19 cellular contexts compared by ENCODE assay signal in the genomic region with DNA sequence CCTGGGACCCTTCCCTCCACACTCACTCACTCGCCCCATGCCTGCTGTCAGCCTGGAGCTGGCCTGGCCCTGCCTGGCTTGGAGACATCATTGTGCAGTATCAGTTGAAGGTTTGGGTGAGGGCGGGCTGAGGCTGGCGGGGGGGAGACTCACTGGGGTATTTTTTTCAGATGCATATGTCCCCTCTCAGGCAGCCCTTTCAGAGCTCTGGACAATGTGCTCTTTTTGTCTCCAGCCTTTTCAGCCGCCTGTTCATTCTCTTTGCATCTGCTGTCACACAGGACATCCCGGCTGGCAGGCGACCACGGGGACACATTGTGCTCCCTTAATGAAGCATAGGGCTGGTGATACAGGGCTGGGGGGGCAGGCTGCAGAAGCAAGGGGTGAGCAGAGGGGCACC. TPM values are rescaled to one million over a fixed set of nuclear protein-coding genes. Genes with fewer than 3 reads are reported as not detected.
DNase-seq lines count a peak whose midpoint lies in the region; ATAC-seq lines count a peak whose summit lies in the region.
"Had no signal": no experiment of that assay in that cellular context is flagged by ENCODE, and none has a peak within 500 bp of the region (broad histone marks: within the 10 kb centered on the region; RNA-seq: fewer than 3 reads in every experiment).

No MANE protein-coding gene starts in this region.

- H3K27me3 Mint-ChIP-seq in T-helper 17 cell: no peaks in the 10 kb centered on the region

- ATAC-seq in T-helper 17 cell (no peak), HG02678 (IDR thresholded peaks at IDR 0.05; ENCODE audit: unreplicated experiment) (no peak), GM21526 (IDR thresholded peaks at IDR 0.05; ENCODE audit: low FRiP score, unreplicated experiment) (no peak)
- ATAC-seq: K562 had no signal

- H3K79me1 ChIP-seq in trophoblast cell (ENCODE audit: low read length): peaks cover 23% of the 10 kb centered on the region

- no peak overlapping the region for H4K8ac ChIP-seq in trophoblast cell (ENCODE audit: low read depth, low read length)

- peak overlapping the region; percentile 77 for H4K91ac ChIP-seq in trophoblast cell (ENCODE audit: low read depth, low read length)

- no peak overlapping the region for H3K9ac ChIP-seq in trophoblast cell (ENCODE audit: low read length)
- H3K9ac ChIP-seq: SK-N-SH had no signal

- H2AFZ ChIP-seq in trophoblast cell (ENCODE audit: insufficient read depth, low read length, poor library complexity): no peak overlapping the region

- no peak overlapping the region for H3K23ac ChIP-seq in trophoblast cell (ENCODE audit: low read length)

- H3K4me2 ChIP-seq in trophoblast cell (ENCODE audit: low read length): no peak overlapping the region
- H3K4me2 ChIP-seq: SK-N-SH had no signal

- H3K36me3 Mint-ChIP-seq in T-helper 17 cell (ENCODE audit: low read depth): peaks cover 5% of the 10 kb centered on the region

- no CpG with 5 or more reads among the region's 7 CpGs for WGBS in trophoblast cell (ENCODE audit: extremely low coverage, insufficient coverage, insufficient read length)

- no peak overlapping the region for H2AK5ac ChIP-seq in trophoblast cell (ENCODE audit: low read length)

- H2BK5ac ChIP-seq in trophoblast cell (ENCODE audit: low read depth, low read length, poor library complexity): peak overlapping the region; percentile 47

- peaks cover 40% of the 10 kb centered on the region for H3K4me1 Mint-ChIP-seq in T-helper 17 cell

- peaks cover 8 to 19% of the 10 kb centered on the region in 2 experiments for H3K4me1 ChIP-seq in trophoblast cell (ENCODE audit: control insufficient read depth in 1 of 2, insufficient read depth in 2 of 2, low read length in 2 of 2)

- no peak overlapping the region for H3K4ac ChIP-seq in trophoblast cell (ENCODE audit: low read depth, low read length)

- H3K27me3 ChIP-seq in trophoblast cell (ENCODE audit: insufficient read depth, low read length): no peaks in the 10 kb centered on the region

- no peak overlapping the region for H3K4me3 ChIP-seq in trophoblast cell (ENCODE audit: low read depth, low read length)
- H3K4me3 ChIP-seq: K562 had no signal

- H4K12ac ChIP-seq in trophoblast cell (ENCODE audit: low read depth, low read length): no peak overlapping the region

- H3K27ac ChIP-seq in trophoblast cell (ENCODE audit: low read depth, low read length): no peak overlapping the region
- H3K27ac ChIP-seq: C4-2B had no signal

- peak overlapping the region; percentile 48 for H2BK120ac ChIP-seq in trophoblast cell (ENCODE audit: insufficient read depth, low read length, poor library complexity)

- no peaks in the 10 kb centered on the region for H3K36me3 ChIP-seq in trophoblast cell (ENCODE audit: control insufficient read depth in 1 of 2, insufficient read depth in 2 of 2, low read length in 2 of 2)

- no peaks in the 10 kb centered on the region for H3K9me3 ChIP-seq in T-helper 17 cell (ENCODE audit: control insufficient read depth, low read length, poor library complexity, severe bottlenecking)
- peaks cover 2% of the 10 kb centered on the region for H3K9me3 ChIP-seq in trophoblast cell (ENCODE audit: insufficient read depth, low read depth, low read length)
- H3K9me3 ChIP-seq: SK-N-SH had no signal

- peak overlapping the region; percentile 61 for H2BK12ac ChIP-seq in trophoblast cell (ENCODE audit: low read length)

- H3K4me3 Mint-ChIP-seq in T-helper 17 cell: no peak overlapping the region

- H3K14ac ChIP-seq in trophoblast cell (ENCODE audit: low read length): peak overlapping the region; percentile 63

- H3K18ac ChIP-seq in trophoblast cell (ENCODE audit: low read length): peak overlapping the region; percentile 67

- H3K27ac Mint-ChIP-seq in T-helper 17 cell: peak overlapping the region; percentile 75

- peaks cover 2% of the 10 kb centered on the region for H3K79me2 ChIP-seq in trophoblast cell (ENCODE audit: control insufficient read depth, insufficient read depth, low read length, poor library complexity)

- DNase-seq in ELF-1 (ENCODE audit: low read depth, low spot score): peak; percentile 62
- no peak for DNase-seq in T-helper 17 cell
- DNase-seq in medulla oblongata (ENCODE audit: extremely low spot score): peak; percentile 46
- no peak for DNase-seq in trophoblast cell
- no peak for DNase-seq in DMS153 (lab: John Stamatoyannopoulos, UW)
- DNase-seq in AML-193 (lab: John Stamatoyannopoulos, UW): no peak
- DNase-seq: DMS79 treated with DMSO at 0.1 percent for 48 hours, HCEC 1CT, NCI-H1092 treated with DMSO at 0.1 percent for 48 hours, NCI-H146, NCI-H2029 treated with DMSO at 0.1 percent for 48 hours, NCI-H2171, NCI-H446 treated with DMSO at 0.1 percent for 48 hours, SHP77, SK-N-SH had no signal

RNA-seq across cellular contexts. Expression of gene PARP11, which starts 57.0 kb away (rescaled TPM):
- total RNA-seq in T-helper 17 cell: 10 to 100 TPM; 16.5 to 21.3 TPM
- polyA plus RNA-seq in trophoblast cell (2013): 5.7 and 7.8 TPM in 2 replicates

Comparison
In these comparisons a context has a peak if more than half of its experiments do, and no peak if none do; other contexts are left out.
1. DNase-seq: peak in ELF-1 (single experiment) and medulla oblongata (single experiment); none in T-helper 17 cell (0 of 3), trophoblast cell (0 of 2), DMS153 (single experiment) and AML-193 (0 of 2).